In genomic region chr2:72984172-72984671, GRCh38 we compare ENCODE assay signal across 19 cellular contexts.
A peak's percentile ranks its signal among the peaks of the same experiment; 100 is the strongest.
DNase-seq lines count a peak whose midpoint lies in the region; ATAC-seq and TF ChIP-seq lines count a peak whose summit lies in the region.
"Had no signal": no experiment of that assay in that cellular context is flagged by ENCODE, and none has a peak within 500 bp of the region (broad histone marks: within the 10 kb centered on the region; RNA-seq: fewer than 3 reads in every experiment).

No MANE protein-coding gene starts in this region.

- H3K9me3 ChIP-seq in Caco-2 (no peaks in the 10 kb centered on the region), body of pancreas (no peaks in the 10 kb centered on the region), right atrium auricular region (no peaks in the 10 kb centered on the region), neural progenitor cell (ENCODE audit: low read depth) (no peaks in the 10 kb centered on the region), esophagus muscularis mucosa (no peaks in the 10 kb centered on the region)
- H3K9me3 ChIP-seq: A549, upper lobe of left lung had no signal

- ATAC-seq in body of pancreas: peak; percentile 26
- ATAC-seq in activated naive CD8-positive, alpha-beta T cell treated with anti-CD3 and anti-CD28 coated beads, Interleukin-2, amount 50 U/mL, for 24 hours: no peak
- ATAC-seq: A549; stimulated activated naive B cell treated with anti-CD40 and anti-IgM and Interleukin-4, amounts not matched to agents 10 μg/mL and 1 μg/mL and 100 μg/mL, for 72 hours had no signal

- H4K20me1 ChIP-seq in neural progenitor cell (ENCODE audit: low read depth): no peaks in the 10 kb centered on the region

- DNase-seq in Caco-2 (no peak), body of pancreas (peak in 1 of 4 donors; percentile 17), right atrium auricular region (ENCODE audit: low spot score) (peak; percentile 64), neural progenitor cell (ENCODE audit: low spot score) (no peak), esophagus muscularis mucosa (ENCODE audit: extremely low spot score) (no peak), EL (no peak)
- no peak for DNase-seq in activated naive CD8-positive, alpha-beta T cell treated with anti-CD3 and anti-CD28 coated beads, Interleukin-2, amount 50 U/mL, for 24 hours
- DNase-seq in activated T-helper 2 cell treated with anti-CD3 and anti-CD28 coated beads, Interferon-gamma antibody, Interleukin-2, Interleukin-4, amounts not matched to agents 10 μg/mL and 5 μg/mL and 100 μg/mL, durations not matched to agents 14 hours and 24 hours and 36 hours (ENCODE audit: low spot score): no peak
- DNase-seq: activated naive CD4-positive, alpha-beta T cell treated with anti-CD3 and anti-CD28 coated beads, Interleukin-2, amount 50 U/mL, for 16 hours; activated T-cell treated with anti-CD3 and anti-CD28 coated beads for 4 hours; C1 segment of cervical spinal cord; DMS53; GM23248; NCI-H345; NK-92 treated with Interleukin-12 subunit alpha and Interleukin-12 subunit beta, amount 100 ng/mL, for 24 hours; stimulated activated naive B cell treated with anti-CD40 and anti-IgM and Interleukin-4, amounts not matched to agents 10 μg/mL and 1 μg/mL and 100 μg/mL, for 72 hours; upper lobe of left lung had no signal

- no peak overlapping the region for H3K4me2 ChIP-seq in neural progenitor cell
- H3K4me2 ChIP-seq: A549 had no signal

- no peak for TF ChIP-seq EP300 in esophagus muscularis mucosa (IDR thresholded peaks at IDR 0.05)

- H3K4me3 Mint-ChIP-seq in Caco-2 (ENCODE audit: unreplicated experiment) (no peak overlapping the region), neural progenitor cell (no peak overlapping the region)
- H3K4me3 Mint-ChIP-seq in activated naive CD8-positive, alpha-beta T cell treated with anti-CD3 and anti-CD28 coated beads, Interleukin-2, amount 50 U/mL, for 24 hours: no peak overlapping the region
- H3K4me3 Mint-ChIP-seq in activated T-helper 2 cell treated with anti-CD3 and anti-CD28 coated beads, Interferon-gamma antibody, Interleukin-2, Interleukin-4, amounts not matched to agents 10 μg/mL and 5 μg/mL and 100 μg/mL, durations not matched to agents 14 hours and 24 hours and 36 hours (ENCODE audit: low read depth): no peak overlapping the region
- H3K4me3 Mint-ChIP-seq: natural killer cell treated with Interleukin-12 subunit alpha and Interleukin-12 subunit beta and Interleukin-15 and Interleukin-18, amount 100 ng/mL, for 72 hours; stimulated activated naive B cell treated with anti-CD40 and anti-IgM and Interleukin-4, amounts not matched to agents 10 μg/mL and 1 μg/mL and 100 μg/mL, for 72 hours had no signal

- no peaks in the 10 kb centered on the region for H3K79me2 ChIP-seq in neural progenitor cell (ENCODE audit: low read depth)

- H3K9me3 Mint-ChIP-seq in Caco-2 (ENCODE audit: unreplicated experiment) (no peaks in the 10 kb centered on the region), neural progenitor cell (no peaks in the 10 kb centered on the region)
- H3K9me3 Mint-ChIP-seq in activated naive CD8-positive, alpha-beta T cell treated with anti-CD3 and anti-CD28 coated beads, Interleukin-2, amount 50 U/mL, for 24 hours: no peaks in the 10 kb centered on the region
- no peaks in the 10 kb centered on the region for H3K9me3 Mint-ChIP-seq in activated T-helper 2 cell treated with anti-CD3 and anti-CD28 coated beads, Interferon-gamma antibody, Interleukin-2, Interleukin-4, amounts not matched to agents 10 μg/mL and 5 μg/mL and 100 μg/mL, durations not matched to agents 14 hours and 24 hours and 36 hours
- H3K9me3 Mint-ChIP-seq: natural killer cell treated with Interleukin-12 subunit alpha and Interleukin-12 subunit beta and Interleukin-15 and Interleukin-18, amount 100 ng/mL, for 72 hours; stimulated activated naive B cell treated with anti-CD40 and anti-IgM and Interleukin-4, amounts not matched to agents 10 μg/mL and 1 μg/mL and 100 μg/mL, for 72 hours had no signal

- WGBS in body of pancreas, 2 donors: 82 to 87% methylated on average over 5 to 7 of the region's 7 CpGs
- WGBS in esophagus muscularis mucosa: 85% methylated on average over 7 of the region's 7 CpGs

- intact Hi-C loops in Caco-2 (cut with micrococcal nuclease; ENCODE audit: unreplicated experiment): no loop called here
- intact Hi-C loops in body of pancreas (cut with DNase I): no loop called here
- intact Hi-C loops in esophagus muscularis mucosa (cut with DNase I): no loop called here
- intact Hi-C loops in activated T-helper 2 cell treated with anti-CD3 and anti-CD28 coated beads, Interferon-gamma antibody, Interleukin-2, Interleukin-4, amounts not matched to agents 10 μg/mL and 5 μg/mL and 100 μg/mL, durations not matched to agents 14 hours and 24 hours and 36 hours (cut with micrococcal nuclease): no loop called here

- H3F3A ChIP-seq in neural progenitor cell (ENCODE audit: low read depth): no peaks in the 10 kb centered on the region

- peaks cover 32% of the 10 kb centered on the region for H3K4me1 ChIP-seq in Caco-2
- H3K4me1 ChIP-seq in body of pancreas: peaks cover 31% of the 10 kb centered on the region
- peaks cover 0 to 49% of the 10 kb centered on the region in 2 donors for H3K4me1 ChIP-seq in right atrium auricular region
- no peaks in the 10 kb centered on the region for H3K4me1 ChIP-seq in neural progenitor cell
- H3K4me1 ChIP-seq in esophagus muscularis mucosa: peaks cover 0 to 35% (median 0%) of the 10 kb centered on the region in 4 donors

- POLR2A ChIA-PET in Caco-2 (lab: Charles Lee): no interaction called here

- peak overlapping the region; percentile 20 for H3K27ac Mint-ChIP-seq in Caco-2 (ENCODE audit: unreplicated experiment)
- peak overlapping the region; percentile 81 for H3K27ac Mint-ChIP-seq in neural progenitor cell
- no peak overlapping the region for H3K27ac Mint-ChIP-seq in activated naive CD8-positive, alpha-beta T cell treated with anti-CD3 and anti-CD28 coated beads, Interleukin-2, amount 50 U/mL, for 24 hours
- H3K27ac Mint-ChIP-seq in activated T-helper 2 cell treated with anti-CD3 and anti-CD28 coated beads, Interferon-gamma antibody, Interleukin-2, Interleukin-4, amounts not matched to agents 10 μg/mL and 5 μg/mL and 100 μg/mL, durations not matched to agents 14 hours and 24 hours and 36 hours: no peak overlapping the region
- H3K27ac Mint-ChIP-seq: natural killer cell treated with Interleukin-12 subunit alpha and Interleukin-12 subunit beta and Interleukin-15 and Interleukin-18, amount 100 ng/mL, for 72 hours; stimulated activated naive B cell treated with anti-CD40 and anti-IgM and Interleukin-4, amounts not matched to agents 10 μg/mL and 1 μg/mL and 100 μg/mL, for 72 hours had no signal

- no peak for TF ChIP-seq CTCF in Caco-2 (IDR thresholded peaks at IDR 0.05; ENCODE audit: insufficient read depth in 1 of 2, low read depth in 1 of 2, low read length in 1 of 2, severe bottlenecking in 1 of 2, unreplicated experiment in 1 of 2)
- TF ChIP-seq CTCF in body of pancreas (IDR thresholded peaks at IDR 0.05): no peak
- no peak for TF ChIP-seq CTCF in right atrium auricular region (IDR thresholded peaks at IDR 0.05)
- TF ChIP-seq CTCF in neural progenitor cell (IDR thresholded peaks at IDR 0.05): no peak
- no peak for TF ChIP-seq CTCF in esophagus muscularis mucosa (IDR thresholded peaks at IDR 0.05)

- H3K9ac ChIP-seq in neural progenitor cell: no peak overlapping the region
- H3K9ac ChIP-seq: GM23248 had no signal

- H3K4me3 ChIP-seq in Caco-2 (ENCODE audit: low read depth, low read length) (no peak overlapping the region), body of pancreas (no peak overlapping the region), right atrium auricular region (no peak overlapping the region), neural progenitor cell (no peak overlapping the region), esophagus muscularis mucosa (no peak overlapping the region)
- H3K4me3 ChIP-seq: A549, GM23248, upper lobe of left lung had no signal

- H3K27ac ChIP-seq in body of pancreas: peak overlapping the region in 1 of 4 donors; percentile 18
- peak overlapping the region; percentile 75 to 96 for H3K27ac ChIP-seq in right atrium auricular region
- no peak overlapping the region for H3K27ac ChIP-seq in neural progenitor cell
- no peak overlapping the region for H3K27ac ChIP-seq in esophagus muscularis mucosa (replicated peaks in 1 of 4)
- H3K27ac ChIP-seq: A549, GM23248, upper lobe of left lung had no signal

- no peaks in the 10 kb centered on the region for H3K36me3 ChIP-seq in Caco-2 (ENCODE audit: control insufficient read depth, insufficient read depth, low read length)
- no peaks in the 10 kb centered on the region for H3K36me3 ChIP-seq in body of pancreas (replicated peaks in 1 of 2; ENCODE audit: insufficient read depth in 1 of 2, low read depth in 2 of 2)
- no peaks in the 10 kb centered on the region for H3K36me3 ChIP-seq in right atrium auricular region
- H3K36me3 ChIP-seq in neural progenitor cell: no peaks in the 10 kb centered on the region
- peaks cover 0 to 63% (median 18%) of the 10 kb centered on the region in 4 donors for H3K36me3 ChIP-seq in esophagus muscularis mucosa

- H3K27me3 ChIP-seq in Caco-2 (replicated peaks; ENCODE audit: control insufficient read depth, insufficient read depth, low read length): no peaks in the 10 kb centered on the region
- no peaks in the 10 kb centered on the region for H3K27me3 ChIP-seq in body of pancreas
- no peaks in the 10 kb centered on the region for H3K27me3 ChIP-seq in right atrium auricular region
- no peaks in the 10 kb centered on the region for H3K27me3 ChIP-seq in neural progenitor cell
- no peaks in the 10 kb centered on the region for H3K27me3 ChIP-seq in esophagus muscularis mucosa
- H3K27me3 ChIP-seq: upper lobe of left lung had no signal

- CTCF ChIA-PET in Caco-2 (lab: Charles Lee): interaction anchor here (1.1 to 1.3 kb wide), 2 partner anchors 10 to 193 kb away, joined by 3 to 4 read pairs; no protein-coding TSS in a partner anchor

- H3K4me1 Mint-ChIP-seq in Caco-2 (ENCODE audit: low read depth, unreplicated experiment) (peaks cover 30% of the 10 kb centered on the region), neural progenitor cell (no peaks in the 10 kb centered on the region)
- no peaks in the 10 kb centered on the region for H3K4me1 Mint-ChIP-seq in activated naive CD8-positive, alpha-beta T cell treated with anti-CD3 and anti-CD28 coated beads, Interleukin-2, amount 50 U/mL, for 24 hours
- H3K4me1 Mint-ChIP-seq in activated T-helper 2 cell treated with anti-CD3 and anti-CD28 coated beads, Interferon-gamma antibody, Interleukin-2, Interleukin-4, amounts not matched to agents 10 μg/mL and 5 μg/mL and 100 μg/mL, durations not matched to agents 14 hours and 24 hours and 36 hours (ENCODE audit: low read depth): peaks cover 1% of the 10 kb centered on the region

- no peak for TF ChIP-seq POLR2A in body of pancreas (IDR thresholded peaks at IDR 0.05)
- TF ChIP-seq POLR2A in esophagus muscularis mucosa (IDR thresholded peaks at IDR 0.05; ENCODE audit: low read depth): no peak

- H2AFZ ChIP-seq in neural progenitor cell (replicated peaks): no peak overlapping the region
- H2AFZ ChIP-seq: GM23248 had no signal

- H3K36me3 Mint-ChIP-seq in Caco-2 (ENCODE audit: insufficient read depth, unreplicated experiment): no peaks in the 10 kb centered on the region
- peaks cover 3% of the 10 kb centered on the region for H3K36me3 Mint-ChIP-seq in neural progenitor cell
- H3K36me3 Mint-ChIP-seq in activated naive CD8-positive, alpha-beta T cell treated with anti-CD3 and anti-CD28 coated beads, Interleukin-2, amount 50 U/mL, for 24 hours (ENCODE audit: low read depth): no peaks in the 10 kb centered on the region
- no peaks in the 10 kb centered on the region for H3K36me3 Mint-ChIP-seq in activated T-helper 2 cell treated with anti-CD3 and anti-CD28 coated beads, Interferon-gamma antibody, Interleukin-2, Interleukin-4, amounts not matched to agents 10 μg/mL and 5 μg/mL and 100 μg/mL, durations not matched to agents 14 hours and 24 hours and 36 hours (ENCODE audit: low read depth)
- H3K36me3 Mint-ChIP-seq: natural killer cell treated with Interleukin-12 subunit alpha and Interleukin-12 subunit beta and Interleukin-15 and Interleukin-18, amount 100 ng/mL, for 72 hours had no signal

- BruUV-seq in Caco-2 (replicated peaks; lab: Mats Ljungman, UMichigan): no TSS peak

- H3K27me3 Mint-ChIP-seq in Caco-2 (ENCODE audit: insufficient read depth, unreplicated experiment): no peaks in the 10 kb centered on the region
- H3K27me3 Mint-ChIP-seq in neural progenitor cell (ENCODE audit: insufficient read depth, low read depth): peaks cover 6% of the 10 kb centered on the region
- H3K27me3 Mint-ChIP-seq in activated naive CD8-positive, alpha-beta T cell treated with anti-CD3 and anti-CD28 coated beads, Interleukin-2, amount 50 U/mL, for 24 hours: no peaks in the 10 kb centered on the region
- no peaks in the 10 kb centered on the region for H3K27me3 Mint-ChIP-seq in activated T-helper 2 cell treated with anti-CD3 and anti-CD28 coated beads, Interferon-gamma antibody, Interleukin-2, Interleukin-4, amounts not matched to agents 10 μg/mL and 5 μg/mL and 100 μg/mL, durations not matched to agents 14 hours and 24 hours and 36 hours (ENCODE audit: low read depth)
- H3K27me3 Mint-ChIP-seq: natural killer cell treated with Interleukin-12 subunit alpha and Interleukin-12 subunit beta and Interleukin-15 and Interleukin-18, amount 100 ng/mL, for 72 hours; stimulated activated naive B cell treated with anti-CD40 and anti-IgM and Interleukin-4, amounts not matched to agents 10 μg/mL and 1 μg/mL and 100 μg/mL, for 72 hours had no signal

Comparison
In these comparisons a context has a peak if more than half of its experiments do, and no peak if none do; other contexts are left out.
1. H3K27ac Mint-ChIP-seq: peak in Caco-2 (single experiment) and neural progenitor cell (single experiment); none in activated naive CD8-positive, alpha-beta T cell treated with anti-CD3 and anti-CD28 coated beads, Interleukin-2, amount 50 U/mL, for 24 hours (single experiment) and activated T-helper 2 cell treated with anti-CD3 and anti-CD28 coated beads, Interferon-gamma antibody, Interleukin-2, Interleukin-4, amounts not matched to agents 10 μg/mL and 5 μg/mL and 100 μg/mL, durations not matched to agents 14 hours and 24 hours and 36 hours (single experiment).
2. H3K27ac ChIP-seq: peak in right atrium auricular region (2 of 2); none in neural progenitor cell (single experiment) and esophagus muscularis mucosa (0 of 4).